8 cellular contexts compared by ENCODE assay signal in genomic region chr17:7558544-7559306, GRCh38. TPM values are rescaled to one million over a fixed set of nuclear protein-coding genes. Genes with fewer than 3 reads are reported as not detected.
A peak's percentile ranks its signal among the peaks of the same experiment; 100 is the strongest.
DNase-seq lines count a peak whose midpoint lies in the region; ATAC-seq and TF ChIP-seq lines count a peak whose summit lies in the region.

TSS of gene TNFSF13 (plus strand) at chr17:7558750. CDS start at chr17:7559040, 290 bp downstream.

- peak within 1 kb of the TSS; percentile 78 for H3K27ac Mint-ChIP-seq in activated naive CD4-positive, alpha-beta T cell treated with anti-CD3 and anti-CD28 coated beads for 36 hours
- H3K27ac Mint-ChIP-seq in MCF 10A (ENCODE audit: low read depth, unreplicated experiment), result peak within 1 kb of the TSS; percentile 91

- POLR2A ChIA-PET in MCF 10A (lab: Yijun Ruan, JAX), result interaction anchor here (0.5 to 6.0 kb wide), 19 partner anchors 14 to 374 kb away, joined by 3 to 71 read pairs (median 4); partner anchors contain the start of genes CD68, POLR2A, SOX15 and WRAP53

- peaks cover 57% of the 10 kb centered on the region for H3K4me1 Mint-ChIP-seq in activated naive CD4-positive, alpha-beta T cell treated with anti-CD3 and anti-CD28 coated beads for 36 hours (ENCODE audit: low read depth)
- peaks cover 42% of the 10 kb centered on the region for H3K4me1 Mint-ChIP-seq in MCF 10A (ENCODE audit: insufficient read depth, unreplicated experiment)

- DNase-seq in activated naive CD4-positive, alpha-beta T cell treated with anti-CD3 and anti-CD28 coated beads for 36 hours, result no peak
- no peak for DNase-seq in activated naive CD4-positive, alpha-beta T cell (lab: John Stamatoyannopoulos, UW)
- peak; percentile 65 for DNase-seq in MCF 10A (ENCODE audit: unreplicated experiment)
- peak; percentile 56 for DNase-seq in medulla oblongata (ENCODE audit: extremely low spot score)
- DNase-seq in ureter (ENCODE audit: low spot score), result no peak
- no peak for DNase-seq in kidney glomerular epithelial cell (lab: John Stamatoyannopoulos, UW)

- BruUV-seq in MCF 10A (replicated peaks; lab: Mats Ljungman, UMichigan), result no TSS peak

- intact Hi-C loops in activated naive CD4-positive, alpha-beta T cell treated with anti-CD3 and anti-CD28 coated beads for 36 hours (cut with micrococcal nuclease), result no loop called here
- intact Hi-C loops in MCF 10A (cut with micrococcal nuclease), result no loop called here

- H3K9me3 Mint-ChIP-seq in activated naive CD4-positive, alpha-beta T cell treated with anti-CD3 and anti-CD28 coated beads for 36 hours, result no peaks in the 10 kb centered on the region
- no peaks in the 10 kb centered on the region for H3K9me3 Mint-ChIP-seq in MCF 10A (ENCODE audit: unreplicated experiment)

- CTCF ChIA-PET in activated naive CD4-positive, alpha-beta T cell treated with anti-CD3 and anti-CD28 coated beads for 36 hours (lab: Charles Lee), result interaction anchor here (0.7 to 7.5 kb wide), 4 partner anchors 28 to 122 kb away, joined by 3 to 96 read pairs (median 3); no protein-coding TSS in a partner anchor
- CTCF ChIA-PET in MCF 10A (lab: Yijun Ruan, JAX), result interaction anchor here (0.6 to 7.1 kb wide), 6 partner anchors 13 to 492 kb away, joined by 3 to 123 read pairs (median 4); no protein-coding TSS in a partner anchor

- no peaks in the 10 kb centered on the region for H3K27me3 Mint-ChIP-seq in activated naive CD4-positive, alpha-beta T cell treated with anti-CD3 and anti-CD28 coated beads for 36 hours (ENCODE audit: low read depth)
- H3K27me3 Mint-ChIP-seq in MCF 10A (ENCODE audit: insufficient read depth, unreplicated experiment), result no peaks in the 10 kb centered on the region

- ATAC-seq in HG02763 (IDR thresholded peaks at IDR 0.05; ENCODE audit: unreplicated experiment) (no peak), HG03108 (IDR thresholded peaks at IDR 0.05; ENCODE audit: unreplicated experiment) (no peak)

- no peak for TF ChIP-seq CTCF in MCF 10A (IDR thresholded peaks at IDR 0.05; ENCODE audit: unreplicated experiment)

- peak within 1 kb of the TSS; percentile 58 for H3K4me3 Mint-ChIP-seq in activated naive CD4-positive, alpha-beta T cell treated with anti-CD3 and anti-CD28 coated beads for 36 hours
- peak within 1 kb of the TSS; percentile 81 for H3K4me3 Mint-ChIP-seq in MCF 10A (ENCODE audit: unreplicated experiment)

- H3K36me3 Mint-ChIP-seq in activated naive CD4-positive, alpha-beta T cell treated with anti-CD3 and anti-CD28 coated beads for 36 hours (ENCODE audit: low read depth), result peaks cover 7% of the 10 kb centered on the region
- peaks cover 17% of the 10 kb centered on the region for H3K36me3 Mint-ChIP-seq in MCF 10A (ENCODE audit: insufficient read depth, unreplicated experiment)

RNA-seq across cellular contexts. Expression of gene TNFSF13, which starts in this region (rescaled TPM):
- total RNA-seq in activated naive CD4-positive, alpha-beta T cell treated with anti-CD3 and anti-CD28 coated beads for 36 hours, result 1 to 10 TPM; 2.1 to 2.6 TPM
- total RNA-seq in MCF 10A (2022) (6.3 and 10.8 TPM in 2 replicates), ureter (23.0 TPM)

Comparison
In these comparisons a context has a peak if more than half of its experiments do, and no peak if none do; other contexts are left out.
1. DNase-seq: peak in MCF 10A (single experiment) and medulla oblongata (single experiment); none in activated naive CD4-positive, alpha-beta T cell treated with anti-CD3 and anti-CD28 coated beads for 36 hours (single experiment), activated naive CD4-positive, alpha-beta T cell (0 of 4), ureter (single experiment) and kidney glomerular epithelial cell (single experiment).